In the genomic region with DNA sequence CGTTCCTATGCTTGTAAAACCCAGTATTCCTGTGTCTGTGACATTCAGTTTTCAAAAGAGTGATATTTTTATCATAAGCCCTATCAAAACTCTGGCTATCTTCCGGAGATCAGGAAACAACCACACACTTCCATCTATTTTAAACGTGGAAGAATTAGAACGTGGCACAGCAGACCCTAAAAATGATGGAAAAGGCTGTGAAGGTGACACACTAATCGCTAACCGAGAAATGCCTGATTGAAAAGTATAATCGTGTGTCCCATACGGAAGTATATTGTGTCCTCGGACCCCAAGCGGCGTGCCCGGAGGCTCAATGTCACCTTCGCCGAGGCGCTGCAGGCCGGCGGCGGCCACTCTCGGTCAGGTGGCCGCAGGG, we compare ENCODE assay signal across 8 cellular contexts. TPM values are rescaled to one million over a fixed set of nuclear protein-coding genes. Genes with fewer than 3 reads are reported as not detected.
DNase-seq lines count a peak whose midpoint lies in the region; ATAC-seq and TF ChIP-seq lines count a peak whose summit lies in the region.

No MANE protein-coding gene starts in this region.

- H3K4me1 ChIP-seq in right cardiac atrium (ENCODE audit: control insufficient read depth, insufficient read depth, low read length) (peaks cover 4% of the 10 kb centered on the region), spleen (peaks cover 19 to 58% (median 46%) of the 10 kb centered on the region in 6 donors)

- no peaks in the 10 kb centered on the region for H3K9me3 ChIP-seq in right cardiac atrium (ENCODE audit: control insufficient read depth, low read length)
- no peaks in the 10 kb centered on the region for H3K9me3 ChIP-seq in spleen

- peaks cover 19% of the 10 kb centered on the region for H3K36me3 Mint-ChIP-seq in activated CD4-positive, alpha-beta memory T cell treated with anti-CD3 and anti-CD28 coated beads, Interleukin-2, amount 10 ng/mL, durations not matched to agents 7 days and 5 days (ENCODE audit: low read depth)

- H3K4me1 Mint-ChIP-seq in activated CD4-positive, alpha-beta memory T cell treated with anti-CD3 and anti-CD28 coated beads, Interleukin-2, amount 10 ng/mL, durations not matched to agents 7 days and 5 days = peaks cover 47% of the 10 kb centered on the region

- DNase-seq in Right ventricle myocardium superior (no peak), cardiac septum (ENCODE audit: low spot score) (no peak), right cardiac atrium (no peak), spleen (no peak), NCI-H345 (lab: John Stamatoyannopoulos, UW) (no peak), GM10266 (ENCODE audit: extremely low spot score) (no peak)
- DNase-seq in activated CD4-positive, alpha-beta memory T cell treated with anti-CD3 and anti-CD28 coated beads, Interleukin-2, amount 10 ng/mL, durations not matched to agents 7 days and 5 days = no peak
- no peak for DNase-seq in stimulated activated CD4-positive, alpha-beta T cell treated with anti-CD3 and anti-CD28 coated beads, Interleukin-2, amount 100 ng/mL, for 24 hours

- CTCF ChIA-PET in activated CD4-positive, alpha-beta memory T cell treated with anti-CD3 and anti-CD28 coated beads, Interleukin-2, amount 10 ng/mL, durations not matched to agents 7 days and 5 days (lab: Charles Lee) = interaction anchor here (0.9 to 1.6 kb wide), 4 partner anchors 13 to 302 kb away, joined by 3 to 13 read pairs (median 5); no protein-coding TSS in a partner anchor

- H3K27ac ChIP-seq in right cardiac atrium (ENCODE audit: low read length) (peak overlapping the region; percentile 90), spleen (peak overlapping the region; percentile 91 to 98 (median 96))

- peak overlapping the region; percentile 70 for H3K4me3 ChIP-seq in right cardiac atrium (ENCODE audit: low read length)
- H3K4me3 ChIP-seq in spleen = peak overlapping the region; percentile 85 to 100 (median 90)

- H3K27me3 ChIP-seq in right cardiac atrium (ENCODE audit: control insufficient read depth, insufficient read depth) (no peaks in the 10 kb centered on the region), spleen (replicated peaks in 1 of 7) (no peaks in the 10 kb centered on the region)

- POLR2A ChIA-PET in activated CD4-positive, alpha-beta memory T cell treated with anti-CD3 and anti-CD28 coated beads, Interleukin-2, amount 10 ng/mL, durations not matched to agents 7 days and 5 days (lab: Charles Lee) = interaction anchor here (0.9 to 2.1 kb wide), 13 partner anchors 9 to 160 kb away, joined by 3 to 13 read pairs (median 5); a partner anchor contains a TSS

- intact Hi-C loops in Right ventricle myocardium superior (cut with DNase I) = no loop called here
- intact Hi-C loops in cardiac septum (cut with DNase I) = loop anchor here (1.0 to 2.0 kb wide), 2 partner anchors 31 to 154 kb away; a partner anchor contains a TSS
- intact Hi-C loops in right cardiac atrium (cut with DNase I) = no loop called here
- intact Hi-C loops in spleen (cut with DNase I; ENCODE audit: low total_unique reads) = no loop called here

- no peaks in the 10 kb centered on the region for H3K27me3 Mint-ChIP-seq in activated CD4-positive, alpha-beta memory T cell treated with anti-CD3 and anti-CD28 coated beads, Interleukin-2, amount 10 ng/mL, durations not matched to agents 7 days and 5 days

- ATAC-seq in Right ventricle myocardium superior (ENCODE audit: poor library complexity) = peak; percentile 54
- no peak for ATAC-seq in right cardiac atrium

- under 1% methylated on average over 20 of the region's 20 CpGs for WGBS in right cardiac atrium
- 0 to 1% (median 0%) methylated on average over 20 of the region's 20 CpGs for WGBS in spleen, 5 donors

- TF ChIP-seq CTCF in spleen (IDR thresholded peaks at IDR 0.05 in 8 of 11, conservative IDR thresholded peaks at IDR 0.05 in 3 of 11) (peak in 1 of 11 experiments; percentile 4), GM10266 (IDR thresholded peaks at IDR 0.05; ENCODE audit: control insufficient read depth, insufficient read depth, low read depth, missing control alignments) (no peak)

- peak overlapping the region; percentile 91 for H3K4me3 Mint-ChIP-seq in activated CD4-positive, alpha-beta memory T cell treated with anti-CD3 and anti-CD28 coated beads, Interleukin-2, amount 10 ng/mL, durations not matched to agents 7 days and 5 days

- peaks cover 0 to 8% (median 0%) of the 10 kb centered on the region in 6 donors for H3K36me3 ChIP-seq in spleen

- peak overlapping the region; percentile 86 for H3K27ac Mint-ChIP-seq in activated CD4-positive, alpha-beta memory T cell treated with anti-CD3 and anti-CD28 coated beads, Interleukin-2, amount 10 ng/mL, durations not matched to agents 7 days and 5 days

- TF ChIP-seq POLR2A in spleen (IDR thresholded peaks at IDR 0.05) = no peak

- no peaks in the 10 kb centered on the region for H3K9me3 Mint-ChIP-seq in activated CD4-positive, alpha-beta memory T cell treated with anti-CD3 and anti-CD28 coated beads, Interleukin-2, amount 10 ng/mL, durations not matched to agents 7 days and 5 days

RNA-seq across cellular contexts. Expression of a gene that starts 0.7 kb away (rescaled TPM):
- total RNA-seq in Right ventricle myocardium superior (1,582 TPM), cardiac septum (804 TPM), right cardiac atrium (100 to 1,000 TPM; 802 to 917 (median 853) TPM), spleen (100 to 1,000 TPM in 4 of 7 donors, 10 to 100 TPM in 3; 83.2 to 122 (median 108) TPM)
- total RNA-seq in activated CD4-positive, alpha-beta memory T cell treated with anti-CD3 and anti-CD28 coated beads, Interleukin-2, amount 10 ng/mL, durations not matched to agents 7 days and 5 days = 100 to 1,000 TPM; 273 to 274 TPM
- polyA plus RNA-seq in right cardiac atrium (2,062 TPM), spleen (100 to 1,000 TPM; 142 to 247 (median 221) TPM)

RNA-seq across cellular contexts. Expression of a gene that starts 19.4 kb away (rescaled TPM):
- 3.4 TPM for total RNA-seq in Right ventricle myocardium superior
- 1.8 TPM for total RNA-seq in cardiac septum
- total RNA-seq in activated CD4-positive, alpha-beta memory T cell treated with anti-CD3 and anti-CD28 coated beads, Interleukin-2, amount 10 ng/mL, durations not matched to agents 7 days and 5 days = 1 to 10 TPM; 5.0 to 5.1 TPM
- 1 to 10 TPM; 5.3 to 8.1 (median 6.3) TPM for total RNA-seq in right cardiac atrium
- polyA plus RNA-seq in right cardiac atrium = 3.5 TPM
- 10 to 100 TPM in 6 of 7 donors, 1 to 10 TPM in 1; 7.9 to 18.9 (median 15.4) TPM for total RNA-seq in spleen
- polyA plus RNA-seq in spleen = 10 to 100 TPM in 2 of 3 donors, 1 to 10 TPM in 1; 4.6 to 11.4 (median 10.9) TPM

RNA-seq across cellular contexts. Expression of a gene that starts 30.6 kb away (rescaled TPM):
- total RNA-seq in Right ventricle myocardium superior (115 TPM), cardiac septum (62.5 TPM), right cardiac atrium (100 to 1,000 TPM; 108 to 128 (median 121) TPM), spleen (100 to 1,000 TPM in 1 of 7 donors, 10 to 100 TPM in 6; 54.6 to 103 (median 69.8) TPM)
- total RNA-seq in activated CD4-positive, alpha-beta memory T cell treated with anti-CD3 and anti-CD28 coated beads, Interleukin-2, amount 10 ng/mL, durations not matched to agents 7 days and 5 days = 100 to 1,000 TPM; 103 to 116 TPM
- polyA plus RNA-seq in right cardiac atrium (44.9 TPM), spleen (10 to 100 TPM; 18.6 to 31.3 (median 20.1) TPM)

RNA-seq across cellular contexts. Expression of a gene that starts 47.4 kb away (rescaled TPM):
- total RNA-seq in Right ventricle myocardium superior = 53.2 TPM
- 44.5 TPM for total RNA-seq in cardiac septum
- total RNA-seq in activated CD4-positive, alpha-beta memory T cell treated with anti-CD3 and anti-CD28 coated beads, Interleukin-2, amount 10 ng/mL, durations not matched to agents 7 days and 5 days = 10 to 100 TPM; 82.8 to 92.9 TPM
- total RNA-seq in right cardiac atrium = 10 to 100 TPM; 39.1 to 59.8 (median 47.7) TPM
- polyA plus RNA-seq in right cardiac atrium = 47.9 TPM
- 10 to 100 TPM; 25.6 to 49.9 (median 41.0) TPM for total RNA-seq in spleen
- polyA plus RNA-seq in spleen = 10 to 100 TPM; 16.4 to 29.6 (median 20.5) TPM

RNA-seq across cellular contexts. Expression of a gene that starts 58.1 kb away (rescaled TPM):
- total RNA-seq in Right ventricle myocardium superior (1.2 TPM), cardiac septum (3.6 TPM), right cardiac atrium (10 to 100 TPM in 1 of 4 donors, 1 to 10 TPM in 3; 4.5 to 10.2 (median 7.4) TPM), spleen (10 to 100 TPM in 3 of 7 donors, 1 to 10 TPM in 4; 6.6 to 20.0 (median 8.7) TPM)
- total RNA-seq in activated CD4-positive, alpha-beta memory T cell treated with anti-CD3 and anti-CD28 coated beads, Interleukin-2, amount 10 ng/mL, durations not matched to agents 7 days and 5 days = under 1 TPM; 0.60 to 0.81 TPM
- polyA plus RNA-seq in right cardiac atrium (4.7 TPM), spleen (1 to 10 TPM; 1.8 to 7.1 (median 3.8) TPM)
